Comparison of ENCODE assay signal across 1 cellular context in the genomic region with DNA sequence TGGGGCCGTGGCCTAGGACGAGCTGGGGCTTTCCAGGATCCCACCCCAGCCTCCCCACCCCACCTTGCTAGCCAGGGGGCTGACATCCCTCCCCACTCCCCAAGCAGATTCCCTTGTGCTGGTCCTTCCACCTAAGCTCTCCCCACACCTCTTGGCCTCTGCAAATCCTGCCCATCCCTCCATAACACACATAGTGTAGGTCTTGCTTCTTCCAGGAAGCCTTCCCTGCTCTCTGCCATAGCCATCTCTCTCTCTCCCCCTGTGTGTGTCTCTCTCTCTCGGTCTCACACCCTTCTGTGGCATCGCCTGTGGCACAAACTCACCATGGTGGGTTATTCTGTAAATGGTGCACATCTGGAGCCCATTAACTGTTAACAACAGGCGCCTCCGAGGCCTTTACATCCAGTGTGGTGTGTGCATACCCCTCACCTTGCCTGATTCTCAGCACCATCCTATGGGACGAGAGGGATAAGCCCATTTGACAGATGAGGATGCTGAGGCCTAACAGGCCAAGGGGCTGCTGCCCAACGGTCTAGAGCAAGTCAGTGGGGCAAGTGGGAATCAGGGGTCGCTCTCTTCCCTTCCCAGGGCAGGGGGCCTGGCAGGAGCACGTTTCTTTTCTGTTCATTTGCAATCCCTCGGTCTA.
TF ChIP-seq lines count a peak whose summit lies in the region.

No MANE protein-coding gene starts in this region.

TF ChIP-seq in K562, 482 proteins besides CTCF, POLR2A, EP300 and RAD21:
- no peak for TF ChIP-seq SUPT5H (IDR thresholded peaks at IDR 0.05)
- TF ChIP-seq KDM1A (IDR thresholded peaks at IDR 0.05): peak; percentile 22 to 67; a peak in 2 of 4 replicates
- no peak for TF ChIP-seq ZFPM2 (CRISPR knock-in tag; IDR thresholded peaks at IDR 0.05)
- TF ChIP-seq MED1 (CRISPR knock-in tag; IDR thresholded peaks at IDR 0.05; ENCODE audit: borderline replicate concordance): no peak
- TF ChIP-seq, protein P1, sequence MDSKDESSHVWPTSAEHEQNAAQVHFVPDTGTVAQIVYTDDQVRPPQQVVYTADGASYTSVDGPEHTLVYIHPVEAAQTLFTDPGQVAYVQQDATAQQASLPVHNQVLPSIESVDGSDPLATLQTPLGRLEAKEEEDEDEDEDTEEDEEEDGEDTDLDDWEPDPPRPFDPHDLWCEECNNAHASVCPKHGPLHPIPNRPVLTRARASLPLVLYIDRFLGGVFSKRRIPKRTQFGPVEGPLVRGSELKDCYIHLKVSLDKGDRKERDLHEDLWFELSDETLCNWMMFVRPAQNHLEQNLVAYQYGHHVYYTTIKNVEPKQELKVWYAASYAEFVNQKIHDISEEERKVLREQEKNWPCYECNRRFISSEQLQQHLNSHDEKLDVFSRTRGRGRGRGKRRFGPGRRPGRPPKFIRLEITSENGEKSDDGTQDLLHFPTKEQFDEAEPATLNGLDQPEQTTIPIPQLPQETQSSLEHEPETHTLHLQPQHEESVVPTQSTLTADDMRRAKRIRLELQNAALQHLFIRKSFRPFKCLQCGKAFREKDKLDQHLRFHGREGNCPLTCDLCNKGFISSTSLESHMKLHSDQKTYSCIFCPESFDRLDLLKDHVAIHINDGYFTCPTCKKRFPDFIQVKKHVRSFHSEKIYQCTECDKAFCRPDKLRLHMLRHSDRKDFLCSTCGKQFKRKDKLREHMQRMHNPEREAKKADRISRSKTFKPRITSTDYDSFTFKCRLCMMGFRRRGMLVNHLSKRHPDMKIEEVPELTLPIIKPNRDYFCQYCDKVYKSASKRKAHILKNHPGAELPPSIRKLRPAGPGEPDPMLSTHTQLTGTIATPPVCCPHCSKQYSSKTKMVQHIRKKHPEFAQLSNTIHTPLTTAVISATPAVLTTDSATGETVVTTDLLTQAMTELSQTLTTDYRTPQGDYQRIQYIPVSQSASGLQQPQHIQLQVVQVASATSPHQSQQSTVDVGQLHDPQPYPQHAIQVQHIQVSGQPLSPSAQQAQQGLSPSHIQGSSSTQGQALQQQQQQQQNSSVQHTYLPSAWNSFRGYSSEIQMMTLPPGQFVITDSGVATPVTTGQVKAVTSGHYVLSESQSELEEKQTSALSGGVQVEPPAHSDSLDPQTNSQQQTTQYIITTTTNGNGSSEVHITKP (IDR thresholded peaks at IDR 0.05; ENCODE audit: partially characterized antibody): no peak
- no peak for TF ChIP-seq FIP1L1 (IDR thresholded peaks at IDR 0.05; ENCODE audit: low read depth, low read length, poor library complexity, severe bottlenecking)
- no peak for TF ChIP-seq ZNF764 (CRISPR knock-in tag; IDR thresholded peaks at IDR 0.05; ENCODE audit: low read depth)
- TF ChIP-seq HNRNPH1 (optimal IDR thresholded peaks at IDR 0.05; ENCODE audit: low read depth, low read length): no peak
- no peak for TF ChIP-seq SLC30A9 (CRISPR knock-in tag; IDR thresholded peaks at IDR 0.05)
- no peak for TF ChIP-seq ZNF408 (CRISPR knock-in tag; IDR thresholded peaks at IDR 0.05; ENCODE audit: low read depth)
- TF ChIP-seq FOSL1 (tag; conservative IDR thresholded peaks at IDR 0.05): 0 out of 2 replicates have a peak, but pooled peaks have one; percentile 8
- no peak for TF ChIP-seq MBD2 (IDR thresholded peaks at IDR 0.05; ENCODE audit: borderline replicate concordance, low read depth)
- TF ChIP-seq TOE1 (IDR thresholded peaks at IDR 0.05; ENCODE audit: borderline replicate concordance): no peak
- TF ChIP-seq TOE1 (CRISPR knock-in tag; IDR thresholded peaks at IDR 0.05; ENCODE audit: borderline replicate concordance, low read depth): no peak
- TF ChIP-seq RBM39 (optimal IDR thresholded peaks at IDR 0.05; ENCODE audit: low read depth, low read length): no peak
- TF ChIP-seq PCBP1 (IDR thresholded peaks at IDR 0.05; ENCODE audit: low read depth, low read length, poor library complexity, severe bottlenecking): no peak
- no peak for TF ChIP-seq NCOA6 (IDR thresholded peaks at IDR 0.05)
- TF ChIP-seq RAD51 (IDR thresholded peaks at IDR 0.05; ENCODE audit: borderline replicate concordance, low read depth): no peak
- 0 out of 2 replicates have a peak, but pooled peaks have one; percentile 33 for TF ChIP-seq HDAC2 (IDR thresholded peaks at IDR 0.05)
- peak; percentile 80 for TF ChIP-seq ZFP36 (IDR thresholded peaks at IDR 0.05; ENCODE audit: low read depth, low read length, partially characterized antibody)
- TF ChIP-seq RBM25 (IDR thresholded peaks at IDR 0.05; ENCODE audit: low read depth, low read length, severe bottlenecking): peak; percentile 83
- TF ChIP-seq BCOR (IDR thresholded peaks at IDR 0.05): peak; percentile 65
- TF ChIP-seq, protein P2, sequence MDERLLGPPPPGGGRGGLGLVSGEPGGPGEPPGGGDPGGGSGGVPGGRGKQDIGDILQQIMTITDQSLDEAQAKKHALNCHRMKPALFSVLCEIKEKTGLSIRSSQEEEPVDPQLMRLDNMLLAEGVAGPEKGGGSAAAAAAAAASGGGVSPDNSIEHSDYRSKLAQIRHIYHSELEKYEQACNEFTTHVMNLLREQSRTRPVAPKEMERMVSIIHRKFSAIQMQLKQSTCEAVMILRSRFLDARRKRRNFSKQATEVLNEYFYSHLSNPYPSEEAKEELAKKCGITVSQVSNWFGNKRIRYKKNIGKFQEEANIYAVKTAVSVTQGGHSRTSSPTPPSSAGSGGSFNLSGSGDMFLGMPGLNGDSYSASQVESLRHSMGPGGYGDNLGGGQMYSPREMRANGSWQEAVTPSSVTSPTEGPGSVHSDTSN (CRISPR knock-in tag; IDR thresholded peaks at IDR 0.05; ENCODE audit: low read depth): no peak
- TF ChIP-seq, protein P2 (tag; conservative IDR thresholded peaks at IDR 0.05; ENCODE audit: low read depth): no peak
- TF ChIP-seq POLR2AphosphoS5 (IDR thresholded peaks at IDR 0.05; ENCODE audit: control insufficient read depth, insufficient read depth, low read depth, low read length): peak; percentile 25; the same call in 1 of the 2 replicates
- no peak for TF ChIP-seq KDM4B (IDR thresholded peaks at IDR 0.05; ENCODE audit: borderline replicate concordance in 2 of 2, low read depth in 1 of 2)
- TF ChIP-seq E2F3 (CRISPR knock-in tag; IDR thresholded peaks at IDR 0.05): no peak
